In genomic region chr1:178973671-178974091, GRCh38 we compare ENCODE assay signal across 1 cellular context.
TF ChIP-seq lines count a peak whose summit lies in the region.

No MANE protein-coding gene starts in this region.

TF ChIP-seq in WTC11, 78 proteins besides CTCF, POLR2A, EP300 and RAD21 (continued from another document):
- TF ChIP-seq, protein P1, sequence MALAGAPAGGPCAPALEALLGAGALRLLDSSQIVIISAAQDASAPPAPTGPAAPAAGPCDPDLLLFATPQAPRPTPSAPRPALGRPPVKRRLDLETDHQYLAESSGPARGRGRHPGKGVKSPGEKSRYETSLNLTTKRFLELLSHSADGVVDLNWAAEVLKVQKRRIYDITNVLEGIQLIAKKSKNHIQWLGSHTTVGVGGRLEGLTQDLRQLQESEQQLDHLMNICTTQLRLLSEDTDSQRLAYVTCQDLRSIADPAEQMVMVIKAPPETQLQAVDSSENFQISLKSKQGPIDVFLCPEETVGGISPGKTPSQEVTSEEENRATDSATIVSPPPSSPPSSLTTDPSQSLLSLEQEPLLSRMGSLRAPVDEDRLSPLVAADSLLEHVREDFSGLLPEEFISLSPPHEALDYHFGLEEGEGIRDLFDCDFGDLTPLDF (CRISPR knock-in tag; IDR thresholded peaks at IDR 0.05): no peak
- no peak for TF ChIP-seq TCF7 (CRISPR knock-in tag; IDR thresholded peaks at IDR 0.05; ENCODE audit: low read depth)
- TF ChIP-seq ZBTB43 (CRISPR knock-in tag; IDR thresholded peaks at IDR 0.05): no peak
